ENCODE assay signal across 21 cellular contexts in the genomic region with DNA sequence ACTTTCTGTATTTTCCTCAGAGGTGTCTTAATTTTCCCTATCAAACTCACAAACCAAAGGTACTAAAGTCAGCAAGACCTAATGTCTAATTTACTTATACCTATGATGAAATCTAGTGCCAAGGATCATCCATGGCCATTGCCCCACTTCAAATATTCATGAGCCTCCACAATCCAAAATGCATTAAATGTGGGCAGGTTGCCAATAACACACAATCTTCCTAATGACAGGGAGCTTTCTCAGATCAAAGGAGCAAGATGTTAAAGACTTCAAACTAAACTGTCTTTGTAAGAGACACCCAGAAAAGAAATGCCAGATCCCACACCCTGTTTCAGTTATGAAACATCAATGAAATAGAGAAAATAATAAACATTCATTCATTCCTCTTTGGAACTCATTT.
A peak's percentile ranks its signal among the peaks of the same experiment; 100 is the strongest.
DNase-seq lines count a peak whose midpoint lies in the region; ATAC-seq and TF ChIP-seq lines count a peak whose summit lies in the region.
"Had no signal": no experiment of that assay in that cellular context is flagged by ENCODE, and none has a peak within 500 bp of the region (broad histone marks: within the 10 kb centered on the region; RNA-seq: fewer than 3 reads in every experiment).

No MANE protein-coding gene starts in this region.

- intact Hi-C loops in PC-3 (cut with micrococcal nuclease) = no loop called here

- no peaks in the 10 kb centered on the region for H3K36me3 ChIP-seq in PC-3 (ENCODE audit: low read depth, low read length)
- H3K36me3 ChIP-seq: gastrocnemius medialis, pancreas had no signal

- H3K9me3 ChIP-seq in PC-3 (ENCODE audit: low read length) = no peaks in the 10 kb centered on the region
- H3K9me3 ChIP-seq: gastrocnemius medialis, pancreas had no signal

- CTCF ChIA-PET in PC-3 (lab: Charles Lee) = no interaction called here

- no TSS peak for BruUV-seq in PC-3 (replicated peaks; lab: Mats Ljungman, UMichigan)

- TF ChIP-seq CTCF in PC-3 (conservative IDR thresholded peaks at IDR 0.05; ENCODE audit: low read depth, low read length) = no peak

- no peak overlapping the region for H3K9ac ChIP-seq in PC-3 (ENCODE audit: low read length)

- H3F3A ChIP-seq in PC-3 (ENCODE audit: low read length, unreplicated experiment) = no peaks in the 10 kb centered on the region

- no peak for ATAC-seq in PC-3
- ATAC-seq: activated CD8-positive, alpha-beta T cell treated with anti-CD3 and anti-CD28 coated beads for 36 hours; CD8-positive, alpha-beta T cell; gastrocnemius medialis; left ventricle myocardium superior; pancreas; right cardiac atrium; stimulated activated naive CD8-positive, alpha-beta T cell treated with anti-CD3 and anti-CD28 coated beads, Interleukin-15, Interleukin-2, amounts not matched to agents 100 U/mL and 50 U/mL, for 24 hours had no signal

- H3K79me2 ChIP-seq in PC-3 (ENCODE audit: low read length) = no peaks in the 10 kb centered on the region

- H4K20me1 ChIP-seq in PC-3 (ENCODE audit: low read length) = no peaks in the 10 kb centered on the region

- no peak overlapping the region for H3K4me2 ChIP-seq in PC-3 (ENCODE audit: low read length)

- no peak overlapping the region for H3K4me3 ChIP-seq in PC-3 (ENCODE audit: low read length)
- H3K4me3 ChIP-seq: gastrocnemius medialis, pancreas had no signal

- no peaks in the 10 kb centered on the region for H3K27me3 ChIP-seq in PC-3 (ENCODE audit: low read length)
- H3K27me3 ChIP-seq: gastrocnemius medialis, pancreas had no signal

- no peak overlapping the region for H3K27ac ChIP-seq in PC-3 (ENCODE audit: low read length)
- H3K27ac ChIP-seq: gastrocnemius medialis, pancreas, RWPE1 had no signal

- no peaks in the 10 kb centered on the region for H3K9me2 ChIP-seq in PC-3 (replicated peaks; ENCODE audit: low read length)

- DNase-seq in D341Med (ENCODE audit: low spot score) = peak; percentile 33
- peak; percentile 18 for DNase-seq in NCI-H1092 treated with DMSO at 0.1 percent for 48 hours (lab: John Stamatoyannopoulos, UW)
- peak; percentile 34 for DNase-seq in NCI-H2171 (lab: John Stamatoyannopoulos, UW)
- peak; percentile 82 for DNase-seq in NCI-H82 treated with DMSO at 0.1 percent for 48 hours (lab: John Stamatoyannopoulos, UW; ENCODE audit: unreplicated experiment)
- DNase-seq in PC-3 = no peak
- no peak for DNase-seq in NOMO-1 treated with DMSO at 0.1 percent for 48 hours (lab: John Stamatoyannopoulos, UW; ENCODE audit: unreplicated experiment)
- no peak for DNase-seq in NCI-H774 (lab: John Stamatoyannopoulos, UW)
- DNase-seq: activated CD8-positive, alpha-beta T cell treated with anti-CD3 and anti-CD28 coated beads for 36 hours; activated gamma-delta T cell; CD8-positive, alpha-beta T cell; effector CD4-positive, alpha-beta T cell; gastrocnemius medialis; hypothalamus; left ventricle myocardium superior; pancreas; right cardiac atrium; stimulated activated CD4-positive, alpha-beta T cell treated with anti-CD3 and anti-CD28 coated beads, Interleukin-12 subunit alpha, Interleukin-12 subunit beta, amount 100 ng/mL, for 4 hours; stimulated activated CD4-positive, alpha-beta T cell treated with anti-CD3 and anti-CD28 coated beads, Interleukin-4, amount 100 ng/mL, for 4 hours; stimulated activated naive CD8-positive, alpha-beta T cell treated with anti-CD3 and anti-CD28 coated beads, Interleukin-15, Interleukin-2, amounts not matched to agents 100 U/mL and 50 U/mL, for 24 hours; SW 1271 had no signal

- POLR2A ChIA-PET in PC-3 (lab: Charles Lee; ENCODE audit: unreplicated experiment) = no interaction called here

- no peaks in the 10 kb centered on the region for H3K4me1 ChIP-seq in PC-3 (ENCODE audit: insufficient read depth, low read length)
- H3K4me1 ChIP-seq: pancreas had no signal

- H2AFZ ChIP-seq in PC-3 (ENCODE audit: low read length) = no peak overlapping the region

Comparison
In these comparisons a context has a peak if more than half of its experiments do, and no peak if none do; other contexts are left out.
1. DNase-seq: peak in D341Med (single experiment), NCI-H1092 treated with DMSO at 0.1 percent for 48 hours (single experiment), NCI-H2171 (single experiment) and NCI-H82 treated with DMSO at 0.1 percent for 48 hours (single experiment); none in PC-3 (single experiment), NOMO-1 treated with DMSO at 0.1 percent for 48 hours (single experiment) and NCI-H774 (single experiment).